ENCODE assay signal across 2 cellular contexts in the genomic region with DNA sequence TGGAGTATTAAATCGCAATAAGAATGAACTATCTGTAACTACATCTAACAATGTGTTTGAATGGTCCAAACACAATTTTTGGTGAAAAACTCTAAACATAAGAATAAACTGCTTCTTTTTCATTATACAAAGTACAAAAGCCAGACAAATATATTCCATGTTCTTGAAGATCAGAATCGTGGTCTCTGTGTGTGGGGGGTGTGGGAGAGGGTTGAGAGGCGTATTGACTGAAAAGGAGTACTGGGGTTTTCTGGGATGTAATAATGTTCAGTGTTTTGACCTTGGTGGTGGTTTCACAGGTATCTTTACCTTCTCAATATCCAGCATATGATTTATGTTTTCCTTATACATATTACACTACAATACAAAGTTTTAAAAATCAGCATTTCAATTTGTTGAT.
TF ChIP-seq lines count a peak whose summit lies in the region.

No MANE protein-coding gene starts in this region.

TF ChIP-seq in liver, 16 proteins besides CTCF, POLR2A, EP300 and RAD21:
- TF ChIP-seq YY1 (IDR thresholded peaks at IDR 0.05), result no peak
- TF ChIP-seq JUND (IDR thresholded peaks at IDR 0.05), result no peak
- TF ChIP-seq TAF1 (conservative IDR thresholded peaks at IDR 0.05), result no peak

TF ChIP-seq in HepG2, 621 proteins besides CTCF, POLR2A, EP300 and RAD21:
- TF ChIP-seq ZNF629 (CRISPR knock-in tag; conservative IDR thresholded peaks at IDR 0.05) (no peak), ARHGAP35 (CRISPR knock-in tag; IDR thresholded peaks at IDR 0.05; ENCODE audit: borderline replicate concordance) (no peak), ZNF34 (CRISPR knock-in tag; IDR thresholded peaks at IDR 0.05; ENCODE audit: borderline replicate concordance) (no peak), SOX6 (IDR thresholded peaks at IDR 0.05) (no peak), SOX6 (CRISPR knock-in tag; IDR thresholded peaks at IDR 0.05) (no peak), ZNF672 (CRISPR knock-in tag; IDR thresholded peaks at IDR 0.05) (no peak), PLSCR1 (CRISPR knock-in tag; IDR thresholded peaks at IDR 0.05; ENCODE audit: borderline replicate concordance) (no peak), SMARCE1 (IDR thresholded peaks at IDR 0.05; ENCODE audit: borderline replicate concordance) (no peak)
- TF ChIP-seq, protein P1, sequence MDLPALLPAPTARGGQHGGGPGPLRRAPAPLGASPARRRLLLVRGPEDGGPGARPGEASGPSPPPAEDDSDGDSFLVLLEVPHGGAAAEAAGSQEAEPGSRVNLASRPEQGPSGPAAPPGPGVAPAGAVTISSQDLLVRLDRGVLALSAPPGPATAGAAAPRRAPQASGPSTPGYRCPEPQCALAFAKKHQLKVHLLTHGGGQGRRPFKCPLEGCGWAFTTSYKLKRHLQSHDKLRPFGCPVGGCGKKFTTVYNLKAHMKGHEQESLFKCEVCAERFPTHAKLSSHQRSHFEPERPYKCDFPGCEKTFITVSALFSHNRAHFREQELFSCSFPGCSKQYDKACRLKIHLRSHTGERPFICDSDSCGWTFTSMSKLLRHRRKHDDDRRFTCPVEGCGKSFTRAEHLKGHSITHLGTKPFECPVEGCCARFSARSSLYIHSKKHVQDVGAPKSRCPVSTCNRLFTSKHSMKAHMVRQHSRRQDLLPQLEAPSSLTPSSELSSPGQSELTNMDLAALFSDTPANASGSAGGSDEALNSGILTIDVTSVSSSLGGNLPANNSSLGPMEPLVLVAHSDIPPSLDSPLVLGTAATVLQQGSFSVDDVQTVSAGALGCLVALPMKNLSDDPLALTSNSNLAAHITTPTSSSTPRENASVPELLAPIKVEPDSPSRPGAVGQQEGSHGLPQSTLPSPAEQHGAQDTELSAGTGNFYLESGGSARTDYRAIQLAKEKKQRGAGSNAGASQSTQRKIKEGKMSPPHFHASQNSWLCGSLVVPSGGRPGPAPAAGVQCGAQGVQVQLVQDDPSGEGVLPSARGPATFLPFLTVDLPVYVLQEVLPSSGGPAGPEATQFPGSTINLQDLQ (CRISPR knock-in tag; IDR thresholded peaks at IDR 0.05), result no peak
- TF ChIP-seq, protein P2, sequence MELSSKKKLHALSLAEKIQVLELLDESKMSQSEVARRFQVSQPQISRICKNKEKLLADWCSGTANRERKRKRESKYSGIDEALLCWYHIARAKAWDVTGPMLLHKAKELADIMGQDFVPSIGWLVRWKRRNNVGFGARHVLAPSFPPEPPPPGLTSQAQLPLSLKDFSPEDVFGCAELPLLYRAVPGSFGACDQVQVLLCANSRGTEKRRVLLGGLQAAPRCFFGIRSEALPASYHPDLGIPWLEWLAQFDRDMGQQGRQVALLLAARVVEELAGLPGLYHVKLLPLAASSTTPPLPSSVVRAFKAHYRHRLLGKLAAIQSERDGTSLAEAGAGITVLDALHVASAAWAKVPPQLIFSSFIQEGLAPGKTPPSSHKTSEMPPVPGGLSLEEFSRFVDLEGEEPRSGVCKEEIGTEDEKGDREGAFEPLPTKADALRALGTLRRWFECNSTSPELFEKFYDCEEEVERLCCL (CRISPR knock-in tag; IDR thresholded peaks at IDR 0.05; ENCODE audit: borderline replicate concordance), result no peak
